Comparison of ENCODE assay signal across 1 cellular context in the genomic region with DNA sequence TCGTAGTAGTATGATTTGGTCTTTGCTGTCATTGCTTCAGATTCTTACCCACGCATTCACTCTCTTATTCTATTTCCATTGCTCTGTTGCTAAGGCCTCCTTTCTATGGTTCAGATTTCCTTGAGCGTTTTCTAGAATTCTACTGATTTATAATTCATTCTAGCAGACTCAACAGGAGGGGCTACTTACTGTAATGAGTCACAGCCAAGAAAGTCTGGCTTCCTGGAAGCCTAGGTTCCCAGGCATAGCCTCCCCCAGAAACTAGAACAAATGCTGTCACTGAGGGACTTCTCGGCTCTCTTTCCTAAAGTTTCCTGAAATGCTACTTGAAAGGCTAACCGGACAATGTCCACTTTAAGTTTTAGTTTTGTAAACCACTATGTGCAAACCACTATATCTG.
TF ChIP-seq lines count a peak whose summit lies in the region.

No MANE protein-coding gene starts in this region.

TF ChIP-seq in SK-N-SH, 30 proteins besides CTCF, POLR2A, EP300 and RAD21 (continued from another document):
- TF ChIP-seq GABPA (IDR thresholded peaks at IDR 0.05; ENCODE audit: low read depth), result no peak
- TF ChIP-seq GATA2 (CRISPR knock-in tag; IDR thresholded peaks at IDR 0.05), result no peak
- TF ChIP-seq, protein P1, sequence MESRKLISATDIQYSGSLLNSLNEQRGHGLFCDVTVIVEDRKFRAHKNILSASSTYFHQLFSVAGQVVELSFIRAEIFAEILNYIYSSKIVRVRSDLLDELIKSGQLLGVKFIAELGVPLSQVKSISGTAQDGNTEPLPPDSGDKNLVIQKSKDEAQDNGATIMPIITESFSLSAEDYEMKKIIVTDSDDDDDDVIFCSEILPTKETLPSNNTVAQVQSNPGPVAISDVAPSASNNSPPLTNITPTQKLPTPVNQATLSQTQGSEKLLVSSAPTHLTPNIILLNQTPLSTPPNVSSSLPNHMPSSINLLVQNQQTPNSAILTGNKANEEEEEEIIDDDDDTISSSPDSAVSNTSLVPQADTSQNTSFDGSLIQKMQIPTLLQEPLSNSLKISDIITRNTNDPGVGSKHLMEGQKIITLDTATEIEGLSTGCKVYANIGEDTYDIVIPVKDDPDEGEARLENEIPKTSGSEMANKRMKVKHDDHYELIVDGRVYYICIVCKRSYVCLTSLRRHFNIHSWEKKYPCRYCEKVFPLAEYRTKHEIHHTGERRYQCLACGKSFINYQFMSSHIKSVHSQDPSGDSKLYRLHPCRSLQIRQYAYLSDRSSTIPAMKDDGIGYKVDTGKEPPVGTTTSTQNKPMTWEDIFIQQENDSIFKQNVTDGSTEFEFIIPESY (IDR thresholded peaks at IDR 0.05; ENCODE audit: borderline replicate concordance, low read depth), result no peak
